29 cellular contexts compared by ENCODE assay signal in genomic region chr19:16403151-16403977, GRCh38.
DNase-seq lines count a peak whose midpoint lies in the region; ATAC-seq and TF ChIP-seq lines count a peak whose summit lies in the region.
"Had no signal": no experiment of that assay in that cellular context is flagged by ENCODE, and none has a peak within 500 bp of the region (broad histone marks: within the 10 kb centered on the region; RNA-seq: fewer than 3 reads in every experiment).

No MANE protein-coding gene starts in this region.

- no peaks in the 10 kb centered on the region for H4K20me1 ChIP-seq in mammary epithelial cell (ENCODE audit: insufficient read depth, low read length)

- no peak overlapping the region for H3K27ac Mint-ChIP-seq in HFFc6
- peak overlapping the region in 4 of 6 donors; percentile 41 to 78 (median 62) for H3K27ac Mint-ChIP-seq in naive B cell
- H3K27ac Mint-ChIP-seq: activated naive CD4-positive, alpha-beta T cell treated with anti-CD3 and anti-CD28 coated beads, Interleukin-2, amount 50 U/mL, for 72 hours; activated T-helper 17 cell treated with anti-CD3 and anti-CD28 coated beads, Interleukin-2, amount 50 U/mL, for 72 hours; H9; stimulated activated naive CD8-positive, alpha-beta T cell treated with anti-CD3 and anti-CD28 coated beads, Interleukin-15, Interleukin-2, amounts not matched to agents 100 ng/mL and 50 ng/mL, for 24 hours; T-helper 2 cell treated with Interferon-gamma antibody and Interleukin-4, amounts not matched to agents 5 μg/mL and 100 μg/mL, for 36 hours; type B pancreatic cell had no signal

- no peak overlapping the region for H3K9ac ChIP-seq in mammary epithelial cell (ENCODE audit: insufficient read depth, low read length)

- no peaks in the 10 kb centered on the region for H3K79me2 ChIP-seq in mammary epithelial cell (ENCODE audit: insufficient read depth, low read length)

- H3K4me3 Mint-ChIP-seq in HFFc6 (no peak overlapping the region), naive B cell (peak overlapping the region in 1 of 8 donors; percentile 47)
- H3K4me3 Mint-ChIP-seq: activated T-helper 17 cell treated with anti-CD3 and anti-CD28 coated beads, Interleukin-2, amount 50 U/mL, for 72 hours; H9; naive thymus-derived CD8-positive, alpha-beta T cell; stimulated activated naive CD8-positive, alpha-beta T cell treated with anti-CD3 and anti-CD28 coated beads, Interleukin-15, Interleukin-2, amounts not matched to agents 100 ng/mL and 50 ng/mL, for 24 hours; T-helper 2 cell treated with Interferon-gamma antibody and Interleukin-4, amounts not matched to agents 5 μg/mL and 100 μg/mL, for 36 hours; type B pancreatic cell had no signal

- no peak overlapping the region for H2AFZ ChIP-seq in mammary epithelial cell (ENCODE audit: low read depth, low read length)

- H3K27me3 Mint-ChIP-seq in HFFc6 (ENCODE audit: insufficient read depth): no peaks in the 10 kb centered on the region
- H3K27me3 Mint-ChIP-seq in naive B cell: no peaks in the 10 kb centered on the region
- H3K27me3 Mint-ChIP-seq: activated T-helper 17 cell treated with anti-CD3 and anti-CD28 coated beads, Interleukin-2, amount 50 U/mL, for 72 hours; naive thymus-derived CD8-positive, alpha-beta T cell; stimulated activated naive CD8-positive, alpha-beta T cell treated with anti-CD3 and anti-CD28 coated beads, Interleukin-15, Interleukin-2, amounts not matched to agents 100 ng/mL and 50 ng/mL, for 24 hours; type B pancreatic cell had no signal

- H3K27me3 ChIP-seq in testis: no peaks in the 10 kb centered on the region
- no peaks in the 10 kb centered on the region for H3K27me3 ChIP-seq in mammary epithelial cell (ENCODE audit: insufficient read depth, low read length)
- H3K27me3 ChIP-seq: pancreas, right lobe of liver had no signal

- H3K9me3 Mint-ChIP-seq in HFFc6 (no peaks in the 10 kb centered on the region), naive B cell (peaks cover 0 to 12% (median 2%) of the 10 kb centered on the region in 7 donors)
- H3K9me3 Mint-ChIP-seq: activated naive CD4-positive, alpha-beta T cell treated with anti-CD3 and anti-CD28 coated beads, Interleukin-2, amount 50 U/mL, for 72 hours; activated T-helper 17 cell treated with anti-CD3 and anti-CD28 coated beads, Interleukin-2, amount 50 U/mL, for 72 hours; H9; naive thymus-derived CD8-positive, alpha-beta T cell; stimulated activated naive CD8-positive, alpha-beta T cell treated with anti-CD3 and anti-CD28 coated beads, Interleukin-15, Interleukin-2, amounts not matched to agents 100 ng/mL and 50 ng/mL, for 24 hours; T-helper 2 cell treated with Interferon-gamma antibody and Interleukin-4, amounts not matched to agents 5 μg/mL and 100 μg/mL, for 36 hours; type B pancreatic cell had no signal

- CTCF ChIA-PET in mammary epithelial cell (lab: Charles Lee; ENCODE audit: low non-redundant PET): no interaction called here

- in situ Hi-C loops in mammary epithelial cell (cut with MboI; ENCODE audit: low sequenced_read_pairs in 2 of 2): no loop called here
- in situ Hi-C loops in KBM-7 (cut with MboI; ENCODE audit: low pct_unique_long_range_greater_than_20kb, low sequenced_read_pairs): no loop called here

- H3K4me3 ChIP-seq in testis: no peak overlapping the region
- no peak overlapping the region for H3K4me3 ChIP-seq in mammary epithelial cell (replicated peaks in 1 of 3; ENCODE audit: insufficient read depth in 1 of 3, low read depth in 2 of 3, low read length in 3 of 3)
- H3K4me3 ChIP-seq: pancreas, right lobe of liver had no signal

- 0 out of 2 replicates have a peak, but pooled peaks have one; percentile 9 for TF ChIP-seq CTCF in HFFc6 (IDR thresholded peaks at IDR 0.05)
- no peak for TF ChIP-seq CTCF in testis (IDR thresholded peaks at IDR 0.05)
- no peak for TF ChIP-seq CTCF in mammary epithelial cell (conservative IDR thresholded peaks at IDR 0.05 in 1 of 2, IDR thresholded peaks at IDR 0.05 in 1 of 2; ENCODE audit: extremely low read depth in 1 of 2, insufficient read depth in 1 of 2, low read depth in 1 of 2, low read length in 2 of 2)

- BruUV-seq in mammary epithelial cell (replicated peaks; lab: Mats Ljungman, UMichigan): no TSS peak

- DNase-seq in HFFc6: no peak
- DNase-seq in Right ventricle myocardium inferior (ENCODE audit: missing footprints): no peak
- no peak for DNase-seq in naive B cell
- peak; percentile 77 for DNase-seq in testis
- no peak for DNase-seq in iPS-NIHi7 (ENCODE audit: extremely low spot score)
- no peak for DNase-seq in mammary epithelial cell
- no peak for DNase-seq in KBM-7
- no peak for DNase-seq in RKO (ENCODE audit: low spot score)
- DNase-seq: activated CD8-positive, alpha-beta memory T cell treated with anti-CD3 and anti-CD28 coated beads, Interleukin-2, amount 50 U/mL, for 4 hours; Calu3; caudate nucleus; dermis blood vessel endothelial cell; H9; NCI-H1105; NCI-H2029 treated with DMSO at 0.1 percent for 48 hours; NCI-H345; NCI-H774; pancreas had no signal

- no peaks in the 10 kb centered on the region for H3K36me3 ChIP-seq in testis (ENCODE audit: low read depth, missing control alignments)
- peaks cover 1% of the 10 kb centered on the region for H3K36me3 ChIP-seq in mammary epithelial cell (ENCODE audit: insufficient read depth, low read length)

- ATAC-seq in Right ventricle myocardium inferior: peak; percentile 77
- no peak for ATAC-seq in naive B cell (ENCODE audit: low read depth in 2 of 2)
- ATAC-seq: activated naive CD4-positive, alpha-beta T cell treated with anti-CD3 and anti-CD28 coated beads, Interleukin-2, amount 50 U/mL, for 72 hours; activated T-helper 17 cell treated with anti-CD3 and anti-CD28 coated beads, Interleukin-2, amount 50 U/mL, for 72 hours; naive thymus-derived CD8-positive, alpha-beta T cell; right lobe of liver; SK-N-SH treated with all-trans-retinoic acid at 6 μM for 48 hours had no signal

- TF ChIP-seq POLR2A in testis (IDR thresholded peaks at IDR 0.05): no peak

- dilution Hi-C loops in mammary epithelial cell (cut with HindIII; ENCODE audit: low sequenced_read_pairs): no loop called here

- 57 to 61% methylated on average over 14 to 22 of the region's 22 CpGs for WGBS in testis, 2 donors
- WGBS in mammary epithelial cell (ENCODE audit: low coverage, missing lambda C conversion rate): 96% methylated on average over 19 of the region's 22 CpGs

- H3K4me1 Mint-ChIP-seq in HFFc6 (ENCODE audit: low read depth): no peaks in the 10 kb centered on the region
- H3K4me1 Mint-ChIP-seq in naive B cell: peaks cover 18 to 57% (median 19%) of the 10 kb centered on the region in 3 donors
- H3K4me1 Mint-ChIP-seq: H9 had no signal

- intact Hi-C loops in Right ventricle myocardium inferior (cut with DNase I) (no loop called here), testis (cut with DNase I; ENCODE audit: low total_unique reads) (no loop called here), mammary epithelial cell (cut with micrococcal nuclease) (no loop called here)

- peak overlapping the region; percentile 89 to 91 for H3K27ac ChIP-seq in testis
- no peak overlapping the region for H3K27ac ChIP-seq in mammary epithelial cell (ENCODE audit: insufficient read depth, low read depth, low read length)
- H3K27ac ChIP-seq: HL-60, pancreas, right lobe of liver, RWPE1, VCaP had no signal

- H3K36me3 Mint-ChIP-seq in HFFc6 (ENCODE audit: low read depth): peaks cover 28% of the 10 kb centered on the region
- peaks cover 32 to 37% of the 10 kb centered on the region in 2 donors for H3K36me3 Mint-ChIP-seq in naive B cell

- H3K4me1 ChIP-seq in testis: peaks cover 44% of the 10 kb centered on the region
- no peaks in the 10 kb centered on the region for H3K4me1 ChIP-seq in mammary epithelial cell (ENCODE audit: insufficient read depth, low read length)
- H3K4me1 ChIP-seq: pancreas, right lobe of liver had no signal

- H3K4me2 ChIP-seq in mammary epithelial cell (ENCODE audit: insufficient read depth, low read depth, low read length): no peak overlapping the region

- no peaks in the 10 kb centered on the region for H3K9me3 ChIP-seq in testis
- no peaks in the 10 kb centered on the region for H3K9me3 ChIP-seq in mammary epithelial cell (replicated peaks; ENCODE audit: insufficient read depth, low read length)
- H3K9me3 ChIP-seq: pancreas, right lobe of liver had no signal
